Comparison of ENCODE assay signal across 8 cellular contexts in the genomic region with DNA sequence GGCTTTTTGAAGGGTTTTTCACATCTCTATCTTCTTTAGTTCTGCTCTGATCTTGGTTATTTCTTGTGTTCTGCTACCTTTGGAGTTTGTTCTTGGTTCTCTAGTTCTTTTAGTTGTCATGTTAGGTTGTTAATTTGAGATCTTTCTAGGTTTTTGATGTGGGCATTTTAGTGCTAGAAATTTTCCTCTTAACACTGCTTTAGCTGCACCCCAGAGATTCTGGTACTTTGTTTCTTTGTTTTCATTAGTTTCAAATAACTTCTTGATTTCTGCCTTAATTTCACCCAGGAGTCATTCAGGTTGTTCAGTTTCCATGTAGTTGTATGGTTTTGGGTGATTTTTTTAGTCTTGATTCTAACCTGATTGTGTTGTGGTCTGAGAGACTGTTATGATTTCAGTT.
"Had no signal": no experiment of that assay in that cellular context is flagged by ENCODE, and none has a peak within 500 bp of the region (broad histone marks: within the 10 kb centered on the region; RNA-seq: fewer than 3 reads in every experiment).

No MANE protein-coding gene starts in this region.

- H3K27ac Mint-ChIP-seq: IgD-negative memory B cell had no signal

- H3K9ac ChIP-seq: GM23248 had no signal

- H2AFZ ChIP-seq: GM23248 had no signal

- FAIRE-seq: HTR-8/SVneo had no signal

- H3K27ac ChIP-seq: GM23248 had no signal

- DNase-seq: GM23248, GOT3, H7, KG1 had no signal

- H3K27me3 Mint-ChIP-seq: IgD-negative memory B cell had no signal

- H3K4me3 ChIP-seq: GM23248, HAP-1 had no signal

- ATAC-seq: HCT116 had no signal
